ENCODE assay signal across 8 cellular contexts in genomic region chr22:37193629-37194191, GRCh38. TPM values are rescaled to one million over a fixed set of nuclear protein-coding genes. Genes with fewer than 3 reads are reported as not detected.
DNase-seq lines count a peak whose midpoint lies in the region; ATAC-seq and TF ChIP-seq lines count a peak whose summit lies in the region.
"Had no signal": no experiment of that assay in that cellular context is flagged by ENCODE, and none has a peak within 500 bp of the region (broad histone marks: within the 10 kb centered on the region; RNA-seq: fewer than 3 reads in every experiment).

No MANE protein-coding gene starts in this region.

- WGBS in heart left ventricle, 4 donors: 49 to 57% (median 53%) methylated on average over 10 of the region's 10 CpGs

- peak overlapping the region in 1 of 4 donors; percentile 36 for H3K4me3 Mint-ChIP-seq in IgD-negative memory B cell
- peak overlapping the region; percentile 55 for H3K4me3 Mint-ChIP-seq in activated CD4-positive, alpha-beta T cell treated with anti-CD3 and anti-CD28 coated beads, Interleukin-2, amount 10 ng/mL, durations not matched to agents 24 days and 14 days
- H3K4me3 Mint-ChIP-seq in stimulated activated effector memory CD8-positive, alpha-beta T cell treated with anti-CD3 and anti-CD28 coated beads, Interleukin-12 subunit alpha, Interleukin-12 subunit beta, amount 100 ng/mL, for 72 hours: peak overlapping the region; percentile 13

- peak overlapping the region in 2 of 3 donors; percentile 37 to 44 for H3K27ac Mint-ChIP-seq in IgD-negative memory B cell
- H3K27ac Mint-ChIP-seq in activated CD4-positive, alpha-beta T cell treated with anti-CD3 and anti-CD28 coated beads, Interleukin-2, amount 10 ng/mL, durations not matched to agents 24 days and 14 days: peak overlapping the region; percentile 75
- H3K27ac Mint-ChIP-seq in stimulated activated effector memory CD8-positive, alpha-beta T cell treated with anti-CD3 and anti-CD28 coated beads, Interleukin-12 subunit alpha, Interleukin-12 subunit beta, amount 100 ng/mL, for 72 hours: peak overlapping the region; percentile 51

- TF ChIP-seq CTCF in heart left ventricle (IDR thresholded peaks at IDR 0.05): no peak

- DNase-seq in activated CD4-positive, alpha-beta T cell treated with anti-CD3 and anti-CD28 coated beads, Interleukin-2, amount 10 ng/mL, durations not matched to agents 24 days and 14 days: peak; percentile 89
- peak in 3 of 5 donors; percentile 24 to 44 (median 31) for DNase-seq in heart left ventricle
- DNase-seq in stimulated activated effector memory CD8-positive, alpha-beta T cell treated with anti-CD3 and anti-CD28 coated beads, Interleukin-12 subunit alpha, Interleukin-12 subunit beta, amount 100 ng/mL, for 72 hours (ENCODE audit: low spot score in 2 of 2): peak in 1 of 2 donors; percentile 75
- no peak for DNase-seq in SKM-1 (lab: John Stamatoyannopoulos, UW; ENCODE audit: unreplicated experiment)
- DNase-seq: mesendoderm had no signal

- H3K9me3 ChIP-seq in heart left ventricle: no peaks in the 10 kb centered on the region

- no peaks in the 10 kb centered on the region for H3K36me3 ChIP-seq in heart left ventricle

- H3K27ac ChIP-seq in heart left ventricle: peak overlapping the region in 9 of 12 donors; percentile 18 to 97 (median 38)

- ATAC-seq in heart left ventricle (no peak), HG03460 (IDR thresholded peaks at IDR 0.05; ENCODE audit: unreplicated experiment) (no peak), GM21360 (IDR thresholded peaks at IDR 0.05; ENCODE audit: unreplicated experiment) (no peak)
- peak; percentile 44 for ATAC-seq in stimulated activated effector memory CD8-positive, alpha-beta T cell treated with anti-CD3 and anti-CD28 coated beads, Interleukin-12 subunit alpha, Interleukin-12 subunit beta, amount 100 ng/mL, for 72 hours

- H3K4me3 ChIP-seq in heart left ventricle: no peak overlapping the region

- H3K4me1 Mint-ChIP-seq in IgD-negative memory B cell: peaks cover 4 to 13% (median 10%) of the 10 kb centered on the region in 3 donors
- peaks cover 46% of the 10 kb centered on the region for H3K4me1 Mint-ChIP-seq in activated CD4-positive, alpha-beta T cell treated with anti-CD3 and anti-CD28 coated beads, Interleukin-2, amount 10 ng/mL, durations not matched to agents 24 days and 14 days
- peaks cover 47% of the 10 kb centered on the region for H3K4me1 Mint-ChIP-seq in stimulated activated effector memory CD8-positive, alpha-beta T cell treated with anti-CD3 and anti-CD28 coated beads, Interleukin-12 subunit alpha, Interleukin-12 subunit beta, amount 100 ng/mL, for 72 hours

- no peaks in the 10 kb centered on the region for H3K27me3 ChIP-seq in heart left ventricle

- TF ChIP-seq POLR2A in heart left ventricle (IDR thresholded peaks at IDR 0.05): no peak

- no peaks in the 10 kb centered on the region for H3K27me3 Mint-ChIP-seq in IgD-negative memory B cell
- H3K27me3 Mint-ChIP-seq in activated CD4-positive, alpha-beta T cell treated with anti-CD3 and anti-CD28 coated beads, Interleukin-2, amount 10 ng/mL, durations not matched to agents 24 days and 14 days: no peaks in the 10 kb centered on the region

- peaks cover 24 to 62% (median 51%) of the 10 kb centered on the region in 12 donors for H3K4me1 ChIP-seq in heart left ventricle

- intact Hi-C loops in activated CD4-positive, alpha-beta T cell treated with anti-CD3 and anti-CD28 coated beads, Interleukin-2, amount 10 ng/mL, durations not matched to agents 24 days and 14 days (cut with micrococcal nuclease): loop anchor here (1.0 to 10.0 kb wide), 2 partner anchors 31 to 149 kb away; no protein-coding TSS in a partner anchor
- intact Hi-C loops in heart left ventricle (cut with DNase I): loop anchor here in 1 of 10 donors (10.0 kb wide), 1 partner anchor 419 kb away; the partner anchor contains the start of gene IFT27

- H3K9me3 Mint-ChIP-seq in IgD-negative memory B cell: no peaks in the 10 kb centered on the region
- no peaks in the 10 kb centered on the region for H3K9me3 Mint-ChIP-seq in activated CD4-positive, alpha-beta T cell treated with anti-CD3 and anti-CD28 coated beads, Interleukin-2, amount 10 ng/mL, durations not matched to agents 24 days and 14 days
- no peaks in the 10 kb centered on the region for H3K9me3 Mint-ChIP-seq in stimulated activated effector memory CD8-positive, alpha-beta T cell treated with anti-CD3 and anti-CD28 coated beads, Interleukin-12 subunit alpha, Interleukin-12 subunit beta, amount 100 ng/mL, for 72 hours

- peaks cover 2% of the 10 kb centered on the region for H3K36me3 Mint-ChIP-seq in IgD-negative memory B cell
- H3K36me3 Mint-ChIP-seq in activated CD4-positive, alpha-beta T cell treated with anti-CD3 and anti-CD28 coated beads, Interleukin-2, amount 10 ng/mL, durations not matched to agents 24 days and 14 days (ENCODE audit: low read depth): peaks cover 14% of the 10 kb centered on the region
- H3K36me3 Mint-ChIP-seq in stimulated activated effector memory CD8-positive, alpha-beta T cell treated with anti-CD3 and anti-CD28 coated beads, Interleukin-12 subunit alpha, Interleukin-12 subunit beta, amount 100 ng/mL, for 72 hours: peaks cover 2% of the 10 kb centered on the region

RNA-seq across cellular contexts. Expression of gene C1QTNF6, which starts 5.7 kb away (rescaled TPM):
- polyA plus RNA-seq in IgD-negative memory B cell: 1.0 TPM
- 6.0 and 6.9 TPM in 2 replicates for total RNA-seq in activated CD4-positive, alpha-beta T cell treated with anti-CD3 and anti-CD28 coated beads, Interleukin-2, amount 10 ng/mL, durations not matched to agents 24 days and 14 days
- total RNA-seq in heart left ventricle: 10 to 100 TPM in 1 of 9 donors, 1 to 10 TPM in 6, under 1 TPM in 2; 0.31 to 11.9 (median 1.4) TPM
- polyA plus RNA-seq in heart left ventricle: 1 to 10 TPM in 1 of 2 donors, under 1 TPM in 1; 0.99 to 3.0 TPM

RNA-seq across cellular contexts. Expression of gene SSTR3, which starts 18.6 kb away (rescaled TPM):
- polyA plus RNA-seq in IgD-negative memory B cell (0.95 TPM), heart left ventricle (not detected)
- total RNA-seq in activated CD4-positive, alpha-beta T cell treated with anti-CD3 and anti-CD28 coated beads, Interleukin-2, amount 10 ng/mL, durations not matched to agents 24 days and 14 days: 3.5 and 4.0 TPM in 2 replicates
- under 1 TPM in 1 of 9 donors, not detected in 8; 0.07 TPM for total RNA-seq in heart left ventricle

RNA-seq across cellular contexts. Expression of gene IL2RB, which starts 44.0 kb away (rescaled TPM):
- 13.2 TPM for polyA plus RNA-seq in IgD-negative memory B cell
- 288 and 296 TPM in 2 replicates for total RNA-seq in activated CD4-positive, alpha-beta T cell treated with anti-CD3 and anti-CD28 coated beads, Interleukin-2, amount 10 ng/mL, durations not matched to agents 24 days and 14 days
- total RNA-seq in heart left ventricle: 1 to 10 TPM in 2 of 9 donors, under 1 TPM in 6, not detected in 1; 0.09 to 8.7 (median 0.38) TPM
- polyA plus RNA-seq in heart left ventricle: under 1 TPM; 0.24 to 0.38 TPM

RNA-seq across cellular contexts. Expression of gene RAC2, which starts 50.4 kb away (rescaled TPM):
- polyA plus RNA-seq in IgD-negative memory B cell (1,067 TPM), heart left ventricle (1 to 10 TPM; 1.3 to 4.6 TPM)
- 519 and 540 TPM in 2 replicates for total RNA-seq in activated CD4-positive, alpha-beta T cell treated with anti-CD3 and anti-CD28 coated beads, Interleukin-2, amount 10 ng/mL, durations not matched to agents 24 days and 14 days
- 10 to 100 TPM in 2 of 9 donors, 1 to 10 TPM in 7; 1.4 to 60.5 (median 3.8) TPM for total RNA-seq in heart left ventricle

Comparison
In these comparisons a context has a peak if more than half of its experiments do, and no peak if none do; other contexts are left out.
1. RNA of gene IL2RB, which starts 44.0 kb away (total RNA-seq): 288 to 296 TPM in activated CD4-positive, alpha-beta T cell treated with anti-CD3 and anti-CD28 coated beads, Interleukin-2, amount 10 ng/mL, durations not matched to agents 24 days and 14 days; 0.09 to 8.7 TPM in heart left ventricle; every median in the first group is over 10 times any median in the second.
2. Peak in every context shown above with its lines, with median percentiles within 50 percentile points of each other: H3K27ac Mint-ChIP-seq.